ENCODE assay signal across 18 cellular contexts in genomic region chr2:600542-601386, GRCh38.
DNase-seq lines count a peak whose midpoint lies in the region; ATAC-seq and TF ChIP-seq lines count a peak whose summit lies in the region.
"Had no signal": no experiment of that assay in that cellular context is flagged by ENCODE, and none has a peak within 500 bp of the region (broad histone marks: within the 10 kb centered on the region; RNA-seq: fewer than 3 reads in every experiment).

No MANE protein-coding gene starts in this region.

- H2AFZ ChIP-seq in H9 (ENCODE audit: low read length) (no peak overlapping the region), neuronal stem cell (ENCODE audit: low read length) (no peak overlapping the region)

- no peak overlapping the region for H4K5ac ChIP-seq in H9 (ENCODE audit: insufficient read length, low read depth, low read length)

- H3K4me3 ChIP-seq in neuronal stem cell (ENCODE audit: low read length in 2 of 2), result peak overlapping the region in 1 of 2 donors; percentile 48
- H3K4me3 ChIP-seq: HAP-1 had no signal

- no peaks in the 10 kb centered on the region for H3K79me1 ChIP-seq in H9 (ENCODE audit: insufficient read depth, low read depth, low read length, poor library complexity, severe bottlenecking)
- peaks cover 2% of the 10 kb centered on the region for H3K79me1 ChIP-seq in neuronal stem cell (ENCODE audit: low read depth, low read length)

- H3K36me3 ChIP-seq in neuronal stem cell (replicated peaks in 1 of 2; ENCODE audit: control insufficient read depth in 2 of 2, insufficient read depth in 2 of 2, low read length in 2 of 2), result no peaks in the 10 kb centered on the region
- H3K36me3 ChIP-seq: HAP-1 had no signal

- H4K91ac ChIP-seq in H9 (ENCODE audit: insufficient read length, low read depth, low read length) (no peak overlapping the region), neuronal stem cell (ENCODE audit: low read depth, low read length, poor library complexity) (no peak overlapping the region)

- H2BK15ac ChIP-seq in H9 (ENCODE audit: low read depth, low read length), result no peak overlapping the region
- peak overlapping the region; percentile 35 for H2BK15ac ChIP-seq in neuronal stem cell (ENCODE audit: low read length)

- peaks cover 0 to 2% (median 0%) of the 10 kb centered on the region in 3 experiments; a peak in 2 of 7 replicates for H3K36me3 Mint-ChIP-seq in H9 (ENCODE audit: insufficient read depth in 1 of 3, low read depth in 3 of 3)
- H3K36me3 Mint-ChIP-seq in WTC11, result no peaks in the 10 kb centered on the region
- H3K36me3 Mint-ChIP-seq in activated T-cell treated with anti-CD3 and anti-CD28 coated beads, Interleukin-2, amount 50 U/mL, for 24 hours (ENCODE audit: low read depth), result no peaks in the 10 kb centered on the region

- H3K4ac ChIP-seq in H9 (ENCODE audit: low read depth, low read length), result no peak overlapping the region
- H3K4ac ChIP-seq in neuronal stem cell (ENCODE audit: low read length), result no peak overlapping the region

- H3K27ac ChIP-seq in H9 (ENCODE audit: insufficient read length, low read depth, low read length), result no peak overlapping the region
- no peak overlapping the region for H3K27ac ChIP-seq in neuronal stem cell (replicated peaks; ENCODE audit: low read length)
- H3K27ac ChIP-seq: C4-2B had no signal

- H2BK120ac ChIP-seq in H9 (ENCODE audit: low read depth, low read length, poor library complexity, severe bottlenecking), result no peak overlapping the region
- H2BK120ac ChIP-seq in neuronal stem cell (ENCODE audit: low read depth, low read length), result no peak overlapping the region

- H3K9me3 ChIP-seq in H9 (ENCODE audit: control insufficient read depth, low read depth, low read length), result no peaks in the 10 kb centered on the region
- peaks cover 0 to 12% of the 10 kb centered on the region in 2 donors for H3K9me3 ChIP-seq in neuronal stem cell (replicated peaks in 1 of 2; ENCODE audit: control insufficient read depth in 2 of 2, insufficient read depth in 1 of 2, low read depth in 1 of 2, low read length in 2 of 2)
- H3K9me3 ChIP-seq: HAP-1 had no signal

- H3K4me1 ChIP-seq in H9 (ENCODE audit: insufficient read depth, low read length), result no peaks in the 10 kb centered on the region
- H3K4me1 ChIP-seq in neuronal stem cell (ENCODE audit: control insufficient read depth in 2 of 2, insufficient read depth in 1 of 2, low read depth in 1 of 2, low read length in 2 of 2), result no peaks in the 10 kb centered on the region
- H3K4me1 ChIP-seq: HAP-1 had no signal

- H2BK5ac ChIP-seq in H9 (ENCODE audit: insufficient read length, low read length) (no peak overlapping the region), neuronal stem cell (ENCODE audit: low read length) (no peak overlapping the region)

- H3K4me2 ChIP-seq in H9 (ENCODE audit: insufficient read depth, insufficient read length, low read length), result no peak overlapping the region
- H3K4me2 ChIP-seq in neuronal stem cell (ENCODE audit: insufficient read depth, low read length, poor library complexity, severe bottlenecking), result no peak overlapping the region

- H3K27me3 Mint-ChIP-seq in H9 (ENCODE audit: low read depth), result peaks cover 7% of the 10 kb centered on the region
- H3K27me3 Mint-ChIP-seq in WTC11 (ENCODE audit: low read depth), result no peaks in the 10 kb centered on the region; the same call in 1 of the 2 replicates
- no peaks in the 10 kb centered on the region for H3K27me3 Mint-ChIP-seq in activated T-cell treated with anti-CD3 and anti-CD28 coated beads, Interleukin-2, amount 50 U/mL, for 24 hours

- peaks cover 0 to 3% of the 10 kb centered on the region in 2 experiments; a peak in 2 of 5 replicates for H3K9me3 Mint-ChIP-seq in H9
- no peaks in the 10 kb centered on the region for H3K9me3 Mint-ChIP-seq in WTC11
- H3K9me3 Mint-ChIP-seq in activated T-cell treated with anti-CD3 and anti-CD28 coated beads, Interleukin-2, amount 50 U/mL, for 24 hours, result no peaks in the 10 kb centered on the region

- H3K4me3 Mint-ChIP-seq in H9 (no peak overlapping the region), WTC11 (no peak overlapping the region)
- no peak overlapping the region for H3K4me3 Mint-ChIP-seq in activated T-cell treated with anti-CD3 and anti-CD28 coated beads, Interleukin-2, amount 50 U/mL, for 24 hours

- no peak overlapping the region for H2BK20ac ChIP-seq in H9 (ENCODE audit: low read depth, low read length, poor library complexity, severe bottlenecking)

- H3K18ac ChIP-seq in H9 (ENCODE audit: insufficient read length, low read depth, low read length) (no peak overlapping the region), neuronal stem cell (ENCODE audit: low read length) (no peak overlapping the region)

- no peak overlapping the region for H3K56ac ChIP-seq in H9 (ENCODE audit: insufficient read length, low read depth, low read length)

- CTCF ChIA-PET in WTC11 (lab: Charles Lee), result no interaction called here

- H3K27ac Mint-ChIP-seq in H9, result no peak overlapping the region
- H3K27ac Mint-ChIP-seq in WTC11, result no peak overlapping the region
- H3K27ac Mint-ChIP-seq in activated T-cell treated with anti-CD3 and anti-CD28 coated beads, Interleukin-2, amount 50 U/mL, for 24 hours, result no peak overlapping the region

- H3K23ac ChIP-seq in H9 (ENCODE audit: insufficient read length, low read depth, low read length) (no peak overlapping the region), neuronal stem cell (ENCODE audit: low read depth, low read length, poor library complexity) (no peak overlapping the region)

- H3K27me3 ChIP-seq in H9 (ENCODE audit: insufficient read depth, low read length) (no peaks in the 10 kb centered on the region), neuronal stem cell (ENCODE audit: control insufficient read depth in 3 of 3, insufficient read depth in 3 of 3, low read depth in 1 of 3, low read length in 3 of 3) (no peaks in the 10 kb centered on the region)

- H2BK12ac ChIP-seq in H9 (ENCODE audit: insufficient read length, low read depth, low read length) (no peak overlapping the region), neuronal stem cell (ENCODE audit: low read length) (no peak overlapping the region)

- no peak for ATAC-seq in WTC11
- no peak for ATAC-seq in GM19324 (IDR thresholded peaks at IDR 0.05; ENCODE audit: low FRiP score, unreplicated experiment)

- H3K79me2 ChIP-seq in H9 (ENCODE audit: insufficient read depth, low read length), result no peaks in the 10 kb centered on the region

- H3K14ac ChIP-seq in H9 (ENCODE audit: insufficient read depth, low read length) (no peak overlapping the region), neuronal stem cell (ENCODE audit: low read length) (no peak overlapping the region)

- POLR2A ChIA-PET in WTC11 (lab: Charles Lee), result no interaction called here

- H3K4me1 Mint-ChIP-seq in H9 (peaks cover 2 to 3% of the 10 kb centered on the region in 2 experiments; a peak in 2 of 4 replicates), WTC11 (no peaks in the 10 kb centered on the region)
- no peaks in the 10 kb centered on the region for H3K4me1 Mint-ChIP-seq in activated T-cell treated with anti-CD3 and anti-CD28 coated beads, Interleukin-2, amount 50 U/mL, for 24 hours (ENCODE audit: low read depth)

- H3T11ph ChIP-seq in H9 (ENCODE audit: low read length), result no peak overlapping the region

- H3K9ac ChIP-seq in H9 (ENCODE audit: extremely low read depth, insufficient read length, low read length) (no peak overlapping the region), neuronal stem cell (ENCODE audit: low read depth, low read length, poor library complexity) (no peak overlapping the region)

- no CpG with 5 or more reads among the region's 23 CpGs for WGBS in H9 (ENCODE audit: extremely low coverage, insufficient read length, low lambda C conversion rate)
- WGBS in neuronal stem cell (ENCODE audit: extremely low coverage in 2 of 2, insufficient read length in 2 of 2, insufficient replicate concordance in 1 of 2), 2 donors, result no CpG with 5 or more reads among the region's 23 CpGs

- H2AK5ac ChIP-seq in H9 (ENCODE audit: insufficient read length, low read length) (no peak overlapping the region), neuronal stem cell (ENCODE audit: low read depth, low read length) (no peak overlapping the region)

- H3K23me2 ChIP-seq in H9 (ENCODE audit: insufficient read length, low read depth, low read length, poor library complexity, severe bottlenecking), result no peaks in the 10 kb centered on the region

- TF ChIP-seq CTCF in H9 (conservative IDR thresholded peaks at IDR 0.05), result no peak
- no peak for TF ChIP-seq CTCF in WTC11 (IDR thresholded peaks at IDR 0.05)

- no peaks in the 10 kb centered on the region for H4K20me1 ChIP-seq in H9 (ENCODE audit: control insufficient read depth, insufficient read depth, insufficient read length)

- DNase-seq in A172 (ENCODE audit: low spot score), result peak; percentile 9
- peak; percentile 23 for DNase-seq in H9
- no peak for DNase-seq in WTC11 (ENCODE audit: low spot score)
- DNase-seq in neuronal stem cell (ENCODE audit: low spot score), result no peak
- DNase-seq in activated T-cell treated with anti-CD3 and anti-CD28 coated beads, Interleukin-2, amount 50 U/mL, for 24 hours, result no peak
- no peak for DNase-seq in NCI-H2196 (lab: John Stamatoyannopoulos, UW; ENCODE audit: unreplicated experiment)
- DNase-seq: AML-193, DMS79, NCI-H187, NCI-H2107, NCI-H226, NCI-H524, NCI-H82, OCI-M1, SHP77 treated with DMSO at 0.1 percent for 48 hours had no signal

- H4K8ac ChIP-seq in H9 (replicated peaks; ENCODE audit: insufficient read length, low read depth, low read length) (no peak overlapping the region), neuronal stem cell (ENCODE audit: low read depth, low read length) (no peak overlapping the region)

TF ChIP-seq in WTC11, 78 proteins besides CTCF, POLR2A, EP300 and RAD21:
- TF ChIP-seq NFYB (CRISPR knock-in tag; conservative IDR thresholded peaks at IDR 0.05; ENCODE audit: low read depth), result peak; percentile 49
- no peak for TF ChIP-seq NR2C2 (CRISPR knock-in tag; IDR thresholded peaks at IDR 0.05)

Comparison
In these comparisons a context has a peak if more than half of its experiments do, and no peak if none do; other contexts are left out.
1. DNase-seq: peak in A172 (single experiment) and H9 (single experiment); none in WTC11 (single experiment), neuronal stem cell (single experiment), activated T-cell treated with anti-CD3 and anti-CD28 coated beads, Interleukin-2, amount 50 U/mL, for 24 hours (single experiment) and NCI-H2196 (single experiment).